Comparison of ENCODE assay signal across 14 cellular contexts in the genomic region with DNA sequence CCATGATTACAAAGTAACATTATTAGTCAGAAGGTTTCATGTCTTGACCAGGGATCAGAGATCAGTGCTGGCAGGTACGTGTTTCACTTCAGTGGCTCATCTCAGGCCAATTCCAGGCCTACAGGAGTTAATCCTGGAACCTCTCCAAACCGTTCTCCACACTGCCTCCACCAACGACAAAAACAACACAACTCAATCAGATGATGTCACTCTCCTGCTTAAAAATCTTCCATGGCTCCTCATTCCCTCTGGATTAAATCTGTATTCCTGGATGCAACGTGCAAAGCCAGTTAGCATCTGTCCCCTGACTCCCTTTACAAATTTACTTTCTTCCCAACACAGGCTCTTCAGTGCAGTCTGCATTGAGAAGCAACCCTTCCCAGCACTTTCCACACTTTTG. TPM values are rescaled to one million over a fixed set of nuclear protein-coding genes. Genes with fewer than 3 reads are reported as not detected.
A peak's percentile ranks its signal among the peaks of the same experiment; 100 is the strongest.
DNase-seq lines count a peak whose midpoint lies in the region; ATAC-seq and TF ChIP-seq lines count a peak whose summit lies in the region.
"Had no signal": no experiment of that assay in that cellular context is flagged by ENCODE, and none has a peak within 500 bp of the region (broad histone marks: within the 10 kb centered on the region; RNA-seq: fewer than 3 reads in every experiment).

No MANE protein-coding gene starts in this region.

- no peaks in the 10 kb centered on the region for H3K27me3 ChIP-seq in lower lobe of right lung (ENCODE audit: low read depth)
- H3K27me3 ChIP-seq in upper lobe of right lung: no peaks in the 10 kb centered on the region

- H3K27ac ChIP-seq in lower lobe of right lung: peak overlapping the region; percentile 31
- peak overlapping the region; percentile 42 for H3K27ac ChIP-seq in upper lobe of right lung

- TF ChIP-seq CTCF in lower lobe of right lung (IDR thresholded peaks at IDR 0.05) (no peak), upper lobe of right lung (IDR thresholded peaks at IDR 0.05) (no peak), lower leg skin (IDR thresholded peaks at IDR 0.05) (no peak)

- no peak for TF ChIP-seq POLR2A in lower leg skin (IDR thresholded peaks at IDR 0.05)

- DNase-seq in activated CD8-positive, alpha-beta memory T cell treated with anti-CD3 and anti-CD28 coated beads, Interleukin-2, amount 50 U/mL, for 48 hours: peak; percentile 10
- DNase-seq in activated CD8-positive, alpha-beta memory T cell treated with anti-CD3 and anti-CD28 coated beads, Interleukin-2, amount 10 ng/mL, durations not matched to agents 7 days and 5 days: no peak
- DNase-seq in dermis blood vessel endothelial cell (peak; percentile 39), lower lobe of right lung (no peak), upper lobe of right lung (no peak), lower leg skin (ENCODE audit: low spot score in 2 of 2) (no peak), SKM-1 (lab: John Stamatoyannopoulos, UW; ENCODE audit: unreplicated experiment) (no peak)
- DNase-seq: activated CD4-positive, alpha-beta T cell treated with anti-CD3 and anti-CD28 coated beads, Interleukin-2, amount 50 U/mL, for 1 hour; activated gamma-delta T cell treated with Interleukin-2 at 50 U/mL for 16 hours; mucosa of descending colon; NCI-H2107; T-helper 1 cell had no signal

- WGBS in lower leg skin, 2 donors: 48 to 49% methylated on average over 4 of the region's 4 CpGs

- H3K27me3 Mint-ChIP-seq in activated CD8-positive, alpha-beta memory T cell treated with anti-CD3 and anti-CD28 coated beads, Interleukin-2, amount 10 ng/mL, durations not matched to agents 7 days and 5 days: peaks cover 7% of the 10 kb centered on the region

- peaks cover 13% of the 10 kb centered on the region for H3K9me3 ChIP-seq in lower lobe of right lung
- H3K9me3 ChIP-seq in upper lobe of right lung: no peaks in the 10 kb centered on the region

- peaks cover 4% of the 10 kb centered on the region for H3K9me3 Mint-ChIP-seq in activated CD8-positive, alpha-beta memory T cell treated with anti-CD3 and anti-CD28 coated beads, Interleukin-2, amount 10 ng/mL, durations not matched to agents 7 days and 5 days (ENCODE audit: low read depth)

- H3K36me3 ChIP-seq in lower lobe of right lung: no peaks in the 10 kb centered on the region
- H3K36me3 ChIP-seq in upper lobe of right lung: no peaks in the 10 kb centered on the region

- H3K4me1 ChIP-seq in lower lobe of right lung: peaks cover 41% of the 10 kb centered on the region
- H3K4me1 ChIP-seq in upper lobe of right lung: peaks cover 24% of the 10 kb centered on the region

- intact Hi-C loops in lower lobe of right lung (cut with DNase I) (no loop called here), upper lobe of right lung (cut with DNase I) (no loop called here), lower leg skin (cut with DNase I; ENCODE audit: low total_unique reads) (no loop called here)

- no peak overlapping the region for H3K4me3 Mint-ChIP-seq in activated CD8-positive, alpha-beta memory T cell treated with anti-CD3 and anti-CD28 coated beads, Interleukin-2, amount 10 ng/mL, durations not matched to agents 7 days and 5 days

- H3K27ac Mint-ChIP-seq in activated CD8-positive, alpha-beta memory T cell treated with anti-CD3 and anti-CD28 coated beads, Interleukin-2, amount 10 ng/mL, durations not matched to agents 7 days and 5 days: no peak overlapping the region

- H3K4me1 Mint-ChIP-seq in activated CD8-positive, alpha-beta memory T cell treated with anti-CD3 and anti-CD28 coated beads, Interleukin-2, amount 10 ng/mL, durations not matched to agents 7 days and 5 days: peaks cover 16% of the 10 kb centered on the region

- H3K4me3 ChIP-seq in lower lobe of right lung (no peak overlapping the region), upper lobe of right lung (no peak overlapping the region), lower leg skin (ENCODE audit: low read depth, poor library complexity, severe bottlenecking) (no peak overlapping the region)
- H3K4me3 ChIP-seq: mucosa of descending colon had no signal

- CTCF ChIA-PET in activated CD8-positive, alpha-beta memory T cell treated with anti-CD3 and anti-CD28 coated beads, Interleukin-2, amount 10 ng/mL, durations not matched to agents 7 days and 5 days (lab: Charles Lee): no interaction called here

- ATAC-seq in activated CD8-positive, alpha-beta memory T cell treated with anti-CD3 and anti-CD28 coated beads, Interleukin-2, amount 10 ng/mL, durations not matched to agents 7 days and 5 days: no peak
- ATAC-seq in lower lobe of right lung: no peak
- no peak for ATAC-seq in upper lobe of right lung
- no peak for ATAC-seq in HG02970 (IDR thresholded peaks at IDR 0.05; ENCODE audit: low FRiP score, unreplicated experiment)
- ATAC-seq: HCT116 had no signal

- no peaks in the 10 kb centered on the region for H3K36me3 Mint-ChIP-seq in activated CD8-positive, alpha-beta memory T cell treated with anti-CD3 and anti-CD28 coated beads, Interleukin-2, amount 10 ng/mL, durations not matched to agents 7 days and 5 days

RNA-seq across cellular contexts. Expression of a gene that starts 34.3 kb away (rescaled TPM):
- 100 to 1,000 TPM; 109 to 118 TPM for total RNA-seq in activated CD8-positive, alpha-beta memory T cell treated with anti-CD3 and anti-CD28 coated beads, Interleukin-2, amount 10 ng/mL, durations not matched to agents 7 days and 5 days
- total RNA-seq in dermis blood vessel endothelial cell (398 and 703 TPM in 2 replicates), lower lobe of right lung (144 TPM), upper lobe of right lung (161 TPM), lower leg skin (10 to 100 TPM; 23.4 to 43.2 (median 35.6) TPM)

RNA-seq across cellular contexts. Expression of a gene that starts 43.3 kb away (rescaled TPM):
- 10 to 100 TPM; 23.8 to 24.2 TPM for total RNA-seq in activated CD8-positive, alpha-beta memory T cell treated with anti-CD3 and anti-CD28 coated beads, Interleukin-2, amount 10 ng/mL, durations not matched to agents 7 days and 5 days
- total RNA-seq in dermis blood vessel endothelial cell (17.4 and 23.6 TPM in 2 replicates), lower lobe of right lung (31.2 TPM), upper lobe of right lung (37.7 TPM), lower leg skin (10 to 100 TPM; 10.6 to 20.5 (median 14.3) TPM)

Comparison
In these comparisons a context has a peak if more than half of its experiments do, and no peak if none do; other contexts are left out.
1. DNase-seq: peak in activated CD8-positive, alpha-beta memory T cell treated with anti-CD3 and anti-CD28 coated beads, Interleukin-2, amount 50 U/mL, for 48 hours (single experiment) and dermis blood vessel endothelial cell (single experiment); none in activated CD8-positive, alpha-beta memory T cell treated with anti-CD3 and anti-CD28 coated beads, Interleukin-2, amount 10 ng/mL, durations not matched to agents 7 days and 5 days (single experiment), lower lobe of right lung (single experiment), upper lobe of right lung (single experiment), lower leg skin (0 of 2) and SKM-1 (single experiment).